9 cellular contexts compared by ENCODE assay signal in genomic region chr15:25862469-25863066, GRCh38. TPM values are rescaled to one million over a fixed set of nuclear protein-coding genes. Genes with fewer than 3 reads are reported as not detected.
DNase-seq lines count a peak whose midpoint lies in the region; ATAC-seq and TF ChIP-seq lines count a peak whose summit lies in the region.
"Had no signal": no experiment of that assay in that cellular context is flagged by ENCODE, and none has a peak within 500 bp of the region (broad histone marks: within the 10 kb centered on the region; RNA-seq: fewer than 3 reads in every experiment).

No MANE protein-coding gene starts in this region.

- intact Hi-C loops in stomach (cut with DNase I; ENCODE audit: low total_unique reads) = no loop called here

- WGBS in lung, 2 donors = 1% methylated on average over 62 of the region's 62 CpGs
- 1 to 7% (median 2%) methylated on average over 20 to 62 of the region's 62 CpGs for WGBS in stomach, 5 donors

- H3K4me1 ChIP-seq in lung (ENCODE audit: control insufficient read depth in 2 of 2, insufficient read depth in 2 of 2, low read length in 2 of 2) (peaks cover 0 to 14% of the 10 kb centered on the region in 2 donors), stomach (peaks cover 10 to 53% (median 35%) of the 10 kb centered on the region in 4 donors)

- H3K27me3 ChIP-seq in lung (ENCODE audit: control insufficient read depth, insufficient read depth) (no peaks in the 10 kb centered on the region), stomach (peaks cover 0 to 10% (median 9%) of the 10 kb centered on the region in 3 donors)
- H3K27me3 ChIP-seq: body of pancreas had no signal

- TF ChIP-seq EP300 in stomach (IDR thresholded peaks at IDR 0.05) = no peak

- H3K9me3 ChIP-seq in lung (ENCODE audit: control insufficient read depth in 2 of 2, insufficient read depth in 1 of 2, low read length in 1 of 2) (no peaks in the 10 kb centered on the region), stomach (no peaks in the 10 kb centered on the region)
- H3K9me3 ChIP-seq: body of pancreas had no signal

- no peak for TF ChIP-seq POLR2A in stomach (IDR thresholded peaks at IDR 0.05)

- DNase-seq in AG09309 (ENCODE audit: low read depth) (no peak), T-helper 1 cell (peak; percentile 30 to 57 (median 46)), lung (ENCODE audit: low spot score) (peak; percentile 55), stomach (peak; percentile 36), iPS-NIHi7 (ENCODE audit: extremely low spot score) (no peak)
- DNase-seq in central memory CD4-positive, alpha-beta T cell = peak; percentile 56

- H3K36me3 ChIP-seq in lung (ENCODE audit: control insufficient read depth in 2 of 2, insufficient read depth in 2 of 2, low read length in 2 of 2) = no peaks in the 10 kb centered on the region
- H3K36me3 ChIP-seq in stomach = no peaks in the 10 kb centered on the region

- H3K27ac ChIP-seq in lung (ENCODE audit: low read depth in 1 of 2, low read length in 1 of 2) (peak overlapping the region in 1 of 2 donors; percentile 78), stomach (peak overlapping the region; percentile 60 to 91 (median 74))
- H3K27ac ChIP-seq: body of pancreas had no signal

- no peak for TF ChIP-seq CTCF in AG09309 (IDR thresholded peaks at IDR 0.05; ENCODE audit: control insufficient read depth, insufficient read depth, low read depth, low read length, missing control alignments)
- TF ChIP-seq CTCF in lung (IDR thresholded peaks at IDR 0.05; ENCODE audit: control extremely low read depth, extremely low read depth) = no peak
- no peak for TF ChIP-seq CTCF in stomach (IDR thresholded peaks at IDR 0.05)

- ATAC-seq in lung (ENCODE audit: insufficient read depth, low FRiP score) (peak; percentile 32), HG03095 (IDR thresholded peaks at IDR 0.05; ENCODE audit: unreplicated experiment) (no peak), HG03196 (IDR thresholded peaks at IDR 0.05; ENCODE audit: unreplicated experiment) (no peak)
- ATAC-seq: body of pancreas had no signal

- H3K4me3 ChIP-seq in AG09309 (ENCODE audit: control insufficient read depth, low read depth, low read length) (peak overlapping the region; percentile 85), lung (peak overlapping the region; percentile 52), stomach (peak overlapping the region; percentile 62 to 65 (median 64))

RNA-seq across cellular contexts. Expression of gene ATP10A, which starts 0.6 kb away (rescaled TPM):
- total RNA-seq in lung (10 to 100 TPM in 1 of 2 donors, 1 to 10 TPM in 1; 4.5 to 33.7 TPM), stomach (10 to 100 TPM in 2 of 5 donors, 1 to 10 TPM in 3; 1.8 to 15.2 (median 5.8) TPM)
- polyA plus RNA-seq in lung (1 to 10 TPM; 5.6 to 6.9 TPM), stomach (1 to 10 TPM; 1.5 to 2.3 (median 2.0) TPM)

Comparison
In these comparisons a context has a peak if more than half of its experiments do, and no peak if none do; other contexts are left out.
1. DNase-seq: peak in T-helper 1 cell (5 of 5), central memory CD4-positive, alpha-beta T cell (single experiment), lung (single experiment) and stomach (single experiment); none in AG09309 (single experiment) and iPS-NIHi7 (single experiment).
2. Peak in every context shown above with its lines, with median percentiles within 50 percentile points of each other: H3K4me3 ChIP-seq.